Comparison of ENCODE assay signal across 1 cellular context in the genomic region with DNA sequence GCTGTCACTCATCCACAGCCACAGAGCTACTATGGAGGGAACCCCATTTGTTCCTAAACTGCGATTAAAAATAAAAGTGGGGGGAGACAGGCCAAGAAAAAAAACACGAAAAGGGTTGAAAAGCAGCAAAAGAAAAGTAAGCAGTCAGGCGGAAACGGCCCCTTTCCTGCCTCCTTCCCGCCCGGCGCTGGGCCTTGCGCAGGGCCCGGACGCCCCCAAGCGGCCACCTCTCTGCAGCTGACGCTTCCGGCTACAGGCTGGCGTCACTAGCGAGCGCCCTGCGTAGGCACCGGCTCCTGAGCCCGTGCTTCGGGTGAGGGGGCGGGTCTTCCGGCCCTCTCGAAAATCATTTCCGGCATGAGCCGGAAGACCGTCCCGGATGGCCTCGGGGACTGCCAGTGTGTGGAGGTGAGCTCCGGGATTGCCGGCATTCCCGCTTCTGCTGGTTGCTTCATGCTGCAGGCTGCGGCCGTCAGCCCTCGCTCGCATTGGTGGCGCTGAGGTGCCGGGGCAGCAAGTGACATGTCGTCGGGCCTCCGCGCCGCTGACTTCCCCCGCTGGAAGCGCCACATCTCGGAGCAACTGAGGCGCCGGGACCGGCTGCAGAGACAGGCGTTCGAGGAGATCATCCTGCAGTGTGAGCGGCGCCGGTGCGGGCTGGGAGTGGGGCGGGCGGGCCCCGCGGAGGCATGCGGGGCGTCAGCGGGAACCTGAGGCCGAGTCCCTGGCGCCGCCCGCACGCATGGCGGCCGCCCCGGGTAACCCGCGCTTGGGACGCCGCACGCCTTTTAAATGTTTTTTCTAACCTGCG.
A peak's percentile ranks its signal among the peaks of the same experiment; 100 is the strongest.
TF ChIP-seq lines count a peak whose summit lies in the region.

Gene ATG16L1, plus strand, starts transcription at position 368 of the 811 bp plus-strand sequence. Its CDS starts 155 bp downstream, at position 523.

TF ChIP-seq in HepG2, 621 proteins besides CTCF, POLR2A, EP300 and RAD21 (continued from another document and continues in another):
- TF ChIP-seq ZNF670 (CRISPR knock-in tag; IDR thresholded peaks at IDR 0.05; ENCODE audit: borderline replicate concordance), result no peak; the same call in none of the 2 replicates
- TF ChIP-seq GLI4 (CRISPR knock-in tag; IDR thresholded peaks at IDR 0.05; ENCODE audit: borderline replicate concordance), result no peak; the same call in 1 of the 2 replicates
- TF ChIP-seq ZNF547 (CRISPR knock-in tag; IDR thresholded peaks at IDR 0.05), result 0 out of 2 replicates have a peak, but pooled peaks have one; percentile 79
- TF ChIP-seq ZNF3 (CRISPR knock-in tag; IDR thresholded peaks at IDR 0.05), result no peak; the same call in 1 of the 2 replicates
- TF ChIP-seq NR3C1 (CRISPR knock-in tag; IDR thresholded peaks at IDR 0.05), result no peak
- TF ChIP-seq ZNF224 (CRISPR knock-in tag; IDR thresholded peaks at IDR 0.05), result peak; percentile 84; the same call in 1 of the 2 replicates
- TF ChIP-seq NFIC (IDR thresholded peaks at IDR 0.05; ENCODE audit: low read length), result no peak
- TF ChIP-seq, protein P1, sequence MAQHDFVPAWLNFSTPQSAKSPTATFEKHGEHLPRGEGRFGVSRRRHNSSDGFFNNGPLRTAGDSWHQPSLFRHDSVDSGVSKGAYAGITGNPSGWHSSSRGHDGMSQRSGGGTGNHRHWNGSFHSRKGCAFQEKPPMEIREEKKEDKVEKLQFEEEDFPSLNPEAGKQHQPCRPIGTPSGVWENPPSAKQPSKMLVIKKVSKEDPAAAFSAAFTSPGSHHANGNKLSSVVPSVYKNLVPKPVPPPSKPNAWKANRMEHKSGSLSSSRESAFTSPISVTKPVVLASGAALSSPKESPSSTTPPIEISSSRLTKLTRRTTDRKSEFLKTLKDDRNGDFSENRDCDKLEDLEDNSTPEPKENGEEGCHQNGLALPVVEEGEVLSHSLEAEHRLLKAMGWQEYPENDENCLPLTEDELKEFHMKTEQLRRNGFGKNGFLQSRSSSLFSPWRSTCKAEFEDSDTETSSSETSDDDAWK (CRISPR knock-in tag; IDR thresholded peaks at IDR 0.05), result no peak
- peak; percentile 94; the same call in 1 of the 2 replicates for TF ChIP-seq ZNF383 (CRISPR knock-in tag; IDR thresholded peaks at IDR 0.05; ENCODE audit: borderline replicate concordance)
- TF ChIP-seq ZKSCAN5 (CRISPR knock-in tag; IDR thresholded peaks at IDR 0.05), result no peak
- TF ChIP-seq, protein P2, sequence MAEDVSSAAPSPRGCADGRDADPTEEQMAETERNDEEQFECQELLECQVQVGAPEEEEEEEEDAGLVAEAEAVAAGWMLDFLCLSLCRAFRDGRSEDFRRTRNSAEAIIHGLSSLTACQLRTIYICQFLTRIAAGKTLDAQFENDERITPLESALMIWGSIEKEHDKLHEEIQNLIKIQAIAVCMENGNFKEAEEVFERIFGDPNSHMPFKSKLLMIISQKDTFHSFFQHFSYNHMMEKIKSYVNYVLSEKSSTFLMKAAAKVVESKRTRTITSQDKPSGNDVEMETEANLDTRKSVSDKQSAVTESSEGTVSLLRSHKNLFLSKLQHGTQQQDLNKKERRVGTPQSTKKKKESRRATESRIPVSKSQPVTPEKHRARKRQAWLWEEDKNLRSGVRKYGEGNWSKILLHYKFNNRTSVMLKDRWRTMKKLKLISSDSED (CRISPR knock-in tag; IDR thresholded peaks at IDR 0.05), result no peak
- 0 out of 2 replicates have a peak, but pooled peaks have one; percentile 45 for TF ChIP-seq ZNF549 (CRISPR knock-in tag; IDR thresholded peaks at IDR 0.05)
- TF ChIP-seq ZNF205 (CRISPR knock-in tag; IDR thresholded peaks at IDR 0.05), result peak; percentile 90; the same call in 1 of the 2 replicates
- peak; percentile 96 for TF ChIP-seq ZFP90 (CRISPR knock-in tag; IDR thresholded peaks at IDR 0.05; ENCODE audit: borderline replicate concordance)
- peak; percentile 71 for TF ChIP-seq RARA (CRISPR knock-in tag; IDR thresholded peaks at IDR 0.05)
- peak; percentile 99 for TF ChIP-seq ZNF230 (CRISPR knock-in tag; IDR thresholded peaks at IDR 0.05)
- peak; percentile 20; the same call in 1 of the 2 replicates for TF ChIP-seq ZBTB49 (CRISPR knock-in tag; IDR thresholded peaks at IDR 0.05; ENCODE audit: borderline replicate concordance)
- TF ChIP-seq, protein P3, sequence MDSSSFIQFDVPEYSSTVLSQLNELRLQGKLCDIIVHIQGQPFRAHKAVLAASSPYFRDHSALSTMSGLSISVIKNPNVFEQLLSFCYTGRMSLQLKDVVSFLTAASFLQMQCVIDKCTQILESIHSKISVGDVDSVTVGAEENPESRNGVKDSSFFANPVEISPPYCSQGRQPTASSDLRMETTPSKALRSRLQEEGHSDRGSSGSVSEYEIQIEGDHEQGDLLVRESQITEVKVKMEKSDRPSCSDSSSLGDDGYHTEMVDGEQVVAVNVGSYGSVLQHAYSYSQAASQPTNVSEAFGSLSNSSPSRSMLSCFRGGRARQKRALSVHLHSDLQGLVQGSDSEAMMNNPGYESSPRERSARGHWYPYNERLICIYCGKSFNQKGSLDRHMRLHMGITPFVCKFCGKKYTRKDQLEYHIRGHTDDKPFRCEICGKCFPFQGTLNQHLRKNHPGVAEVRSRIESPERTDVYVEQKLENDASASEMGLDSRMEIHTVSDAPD (CRISPR knock-in tag; IDR thresholded peaks at IDR 0.05), result no peak; the same call in 1 of the 2 replicates
- 0 out of 2 replicates have a peak, but pooled peaks have one; percentile 55 for TF ChIP-seq ZNF577 (CRISPR knock-in tag; IDR thresholded peaks at IDR 0.05; ENCODE audit: borderline replicate concordance, low read depth)
- peak; percentile 99 for TF ChIP-seq POGZ (CRISPR knock-in tag; IDR thresholded peaks at IDR 0.05)
- peak; percentile 67; the same call in 1 of the 2 replicates for TF ChIP-seq IRF9 (CRISPR knock-in tag; IDR thresholded peaks at IDR 0.05; ENCODE audit: borderline replicate concordance)
- TF ChIP-seq ZNF749 (CRISPR knock-in tag; IDR thresholded peaks at IDR 0.05; ENCODE audit: borderline replicate concordance), result peak; percentile 92; the same call in 1 of the 2 replicates
- TF ChIP-seq, protein P4, sequence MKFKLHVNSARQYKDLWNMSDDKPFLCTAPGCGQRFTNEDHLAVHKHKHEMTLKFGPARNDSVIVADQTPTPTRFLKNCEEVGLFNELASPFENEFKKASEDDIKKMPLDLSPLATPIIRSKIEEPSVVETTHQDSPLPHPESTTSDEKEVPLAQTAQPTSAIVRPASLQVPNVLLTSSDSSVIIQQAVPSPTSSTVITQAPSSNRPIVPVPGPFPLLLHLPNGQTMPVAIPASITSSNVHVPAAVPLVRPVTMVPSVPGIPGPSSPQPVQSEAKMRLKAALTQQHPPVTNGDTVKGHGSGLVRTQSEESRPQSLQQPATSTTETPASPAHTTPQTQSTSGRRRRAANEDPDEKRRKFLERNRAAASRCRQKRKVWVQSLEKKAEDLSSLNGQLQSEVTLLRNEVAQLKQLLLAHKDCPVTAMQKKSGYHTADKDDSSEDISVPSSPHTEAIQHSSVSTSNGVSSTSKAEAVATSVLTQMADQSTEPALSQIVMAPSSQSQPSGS (CRISPR knock-in tag; IDR thresholded peaks at IDR 0.05), result peak; percentile 93
- TF ChIP-seq IRX3 (CRISPR knock-in tag; IDR thresholded peaks at IDR 0.05; ENCODE audit: borderline replicate concordance, low read depth), result peak; percentile 84; the same call in 1 of the 2 replicates
- TF ChIP-seq SAP130 (CRISPR knock-in tag; IDR thresholded peaks at IDR 0.05; ENCODE audit: low read depth), result peak; percentile 99
- no peak for TF ChIP-seq IKZF4 (CRISPR knock-in tag; IDR thresholded peaks at IDR 0.05; ENCODE audit: borderline replicate concordance, low read depth, not compliant biosample characterization)
- TF ChIP-seq SETDB1 (CRISPR knock-in tag; IDR thresholded peaks at IDR 0.05; ENCODE audit: borderline replicate concordance), result no peak
- peak; percentile 92; the same call in 1 of the 2 replicates for TF ChIP-seq ZNF546 (CRISPR knock-in tag; conservative IDR thresholded peaks at IDR 0.05)
- TF ChIP-seq, protein P5, sequence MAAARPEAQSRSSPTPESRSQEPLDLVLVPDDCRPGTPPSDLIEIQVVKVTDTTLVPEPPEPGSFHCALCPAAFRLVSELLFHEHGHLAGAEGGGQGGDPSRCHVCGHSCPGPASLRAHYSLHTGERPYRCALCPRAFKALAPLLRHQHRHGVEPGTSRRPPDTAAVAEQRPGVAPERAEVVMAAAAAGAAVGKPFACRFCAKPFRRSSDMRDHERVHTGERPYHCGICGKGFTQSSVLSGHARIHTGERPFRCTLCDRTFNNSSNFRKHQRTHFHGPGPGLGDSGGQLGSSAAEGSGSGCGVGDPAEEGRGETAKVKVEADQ (CRISPR knock-in tag; IDR thresholded peaks at IDR 0.05; ENCODE audit: borderline replicate concordance), result peak; percentile 93; the same call in 1 of the 2 replicates
- TF ChIP-seq NCOA5 (CRISPR knock-in tag; IDR thresholded peaks at IDR 0.05), result no peak; the same call in 1 of the 2 replicates
- no peak for TF ChIP-seq KAT2B (IDR thresholded peaks at IDR 0.05; ENCODE audit: borderline replicate concordance, low read depth, low read length)
- TF ChIP-seq ZC3H13 (CRISPR knock-in tag; IDR thresholded peaks at IDR 0.05), result no peak; the same call in 1 of the 2 replicates
- TF ChIP-seq HMG20B (CRISPR knock-in tag; conservative IDR thresholded peaks at IDR 0.05), result no peak
- TF ChIP-seq ZNF737 (CRISPR knock-in tag; IDR thresholded peaks at IDR 0.05; ENCODE audit: borderline replicate concordance), result 0 out of 2 replicates have a peak, but pooled peaks have one; percentile 47
- TF ChIP-seq, protein P6, sequence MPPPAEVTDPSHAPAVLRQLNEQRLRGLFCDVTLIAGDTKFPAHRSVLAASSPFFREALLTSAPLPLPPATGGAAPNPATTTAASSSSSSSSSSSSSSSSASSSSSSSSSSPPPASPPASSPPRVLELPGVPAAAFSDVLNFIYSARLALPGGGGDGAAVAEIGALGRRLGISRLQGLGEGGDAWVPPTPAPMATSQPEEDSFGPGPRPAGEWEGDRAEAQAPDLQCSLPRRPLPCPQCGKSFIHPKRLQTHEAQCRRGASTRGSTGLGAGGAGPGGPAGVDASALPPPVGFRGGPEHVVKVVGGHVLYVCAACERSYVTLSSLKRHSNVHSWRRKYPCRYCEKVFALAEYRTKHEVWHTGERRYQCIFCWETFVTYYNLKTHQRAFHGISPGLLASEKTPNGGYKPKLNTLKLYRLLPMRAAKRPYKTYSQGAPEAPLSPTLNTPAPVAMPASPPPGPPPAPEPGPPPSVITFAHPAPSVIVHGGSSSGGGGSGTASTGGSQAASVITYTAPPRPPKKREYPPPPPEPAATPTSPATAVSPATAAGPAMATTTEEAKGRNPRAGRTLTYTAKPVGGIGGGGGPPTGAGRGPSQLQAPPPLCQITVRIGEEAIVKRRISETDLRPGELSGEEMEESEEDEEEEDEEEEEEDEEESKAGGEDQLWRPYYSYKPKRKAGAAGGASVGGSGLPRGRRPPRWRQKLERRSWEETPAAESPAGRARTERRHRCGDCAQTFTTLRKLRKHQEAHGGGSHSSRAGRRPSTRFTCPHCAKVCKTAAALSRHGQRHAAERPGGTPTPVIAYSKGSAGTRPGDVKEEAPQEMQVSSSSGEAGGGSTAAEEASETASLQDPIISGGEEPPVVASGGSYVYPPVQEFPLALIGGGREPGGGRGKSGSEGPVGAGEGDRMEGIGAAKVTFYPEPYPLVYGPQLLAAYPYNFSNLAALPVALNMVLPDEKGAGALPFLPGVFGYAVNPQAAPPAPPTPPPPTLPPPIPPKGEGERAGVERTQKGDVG (CRISPR knock-in tag; IDR thresholded peaks at IDR 0.05; ENCODE audit: borderline replicate concordance), result peak; percentile 85
- TF ChIP-seq HIC2 (CRISPR knock-in tag; IDR thresholded peaks at IDR 0.05; ENCODE audit: low read depth), result no peak; the same call in 1 of the 2 replicates
- no peak; the same call in 1 of the 2 replicates for TF ChIP-seq NFE2L2 (IDR thresholded peaks at IDR 0.05; ENCODE audit: low read length)
